In the genomic region with DNA sequence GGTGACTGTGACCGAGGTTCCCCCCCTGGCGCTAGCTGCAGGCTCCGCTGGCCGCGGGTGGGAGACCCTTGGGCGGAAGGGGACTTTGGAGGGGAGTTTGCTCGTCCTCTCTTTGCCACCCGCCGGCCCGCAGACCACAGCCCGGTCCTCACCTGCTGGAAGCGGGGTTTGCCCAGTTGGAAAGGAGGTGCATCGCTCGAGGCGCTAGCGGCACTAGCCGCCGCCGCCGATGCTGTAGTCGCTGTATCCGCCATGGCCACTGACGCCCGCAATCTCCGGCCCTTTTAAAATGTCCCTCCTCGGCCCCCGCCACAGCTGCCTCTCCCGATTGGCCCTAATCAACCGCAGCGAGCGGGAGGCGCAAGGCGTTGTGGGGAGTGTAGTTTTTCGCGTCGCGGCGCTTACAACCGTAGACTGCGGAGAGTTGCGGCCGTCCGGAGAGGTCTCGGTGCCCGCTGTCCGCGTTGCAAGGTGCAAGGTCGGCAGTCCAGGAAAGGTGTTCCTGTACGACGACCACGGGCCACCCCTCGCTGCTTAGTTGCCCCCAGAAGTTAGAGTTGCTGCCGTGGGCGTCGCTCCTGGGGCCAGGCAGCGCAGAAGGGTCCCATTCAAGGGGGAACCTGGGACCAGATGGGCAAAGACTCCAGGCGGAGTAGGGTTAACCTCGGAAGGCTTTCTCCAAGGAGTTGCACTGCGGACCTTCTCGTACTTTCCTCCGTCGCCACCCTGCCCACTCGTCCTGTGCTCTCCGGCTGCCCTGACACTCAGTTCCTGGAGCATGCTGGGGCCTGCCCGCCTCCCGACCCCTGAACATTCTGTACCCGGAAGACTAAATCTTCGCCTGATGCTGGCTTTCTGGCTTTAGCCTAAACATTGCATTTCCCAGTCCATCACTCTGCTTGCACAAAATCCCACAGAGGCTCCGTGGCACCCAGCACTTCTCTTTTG, we compare ENCODE assay signal across 1 cellular context.
TF ChIP-seq lines count a peak whose summit lies in the region.

A gene with protein sequence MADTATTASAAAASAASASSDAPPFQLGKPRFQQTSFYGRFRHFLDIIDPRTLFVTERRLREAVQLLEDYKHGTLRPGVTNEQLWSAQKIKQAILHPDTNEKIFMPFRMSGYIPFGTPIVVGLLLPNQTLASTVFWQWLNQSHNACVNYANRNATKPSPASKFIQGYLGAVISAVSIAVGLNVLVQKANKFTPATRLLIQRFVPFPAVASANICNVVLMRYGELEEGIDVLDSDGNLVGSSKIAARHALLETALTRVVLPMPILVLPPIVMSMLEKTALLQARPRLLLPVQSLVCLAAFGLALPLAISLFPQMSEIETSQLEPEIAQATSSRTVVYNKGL (minus strand): TSS at position 261 of the 948 bp plus-strand sequence. CDS start 7 bp downstream, at position 254.

TF ChIP-seq in GM12878, 131 proteins besides CTCF, POLR2A, EP300 and RAD21 (continued from another document):
- TF ChIP-seq ETV6 (conservative IDR thresholded peaks at IDR 0.05 in 1 of 2, IDR thresholded peaks at IDR 0.05 in 1 of 2; ENCODE audit: borderline replicate concordance in 1 of 2, low read depth in 1 of 2) (no peak), EZH2 (IDR thresholded peaks at IDR 0.05; ENCODE audit: borderline replicate concordance, control insufficient read depth, low read depth, low read length) (no peak), RCOR1 (conservative IDR thresholded peaks at IDR 0.05; ENCODE audit: low read depth, low read length) (0 out of 2 replicates have a peak, but pooled peaks have one; percentile 56), GATAD2B (conservative IDR thresholded peaks at IDR 0.05; ENCODE audit: low read depth) (0 out of 2 replicates have a peak, but pooled peaks have one; percentile 51), TCF12 (IDR thresholded peaks at IDR 0.05; ENCODE audit: low read depth, low read length) (peak; percentile 74), BMI1 (IDR thresholded peaks at IDR 0.05; ENCODE audit: borderline replicate concordance) (no peak), SMARCA5 (IDR thresholded peaks at IDR 0.05) (peak; percentile 98), BACH1 (IDR thresholded peaks at IDR 0.05; ENCODE audit: borderline replicate concordance) (peak; percentile 27; the same call in 1 of the 2 replicates), EED (IDR thresholded peaks at IDR 0.05; ENCODE audit: low read depth) (peak; percentile 28; the same call in 1 of the 2 replicates), NR2C1 (IDR thresholded peaks at IDR 0.05) (peak; percentile 21; the same call in 1 of the 2 replicates), RB1 (IDR thresholded peaks at IDR 0.05; ENCODE audit: borderline replicate concordance) (peak; percentile 62; the same call in 1 of the 2 replicates), RELA (IDR thresholded peaks at IDR 0.05; ENCODE audit: borderline replicate concordance, partially characterized antibody) (peak; percentile 55), JUNB (IDR thresholded peaks at IDR 0.05) (no peak), NFIC (IDR thresholded peaks at IDR 0.05; ENCODE audit: low read depth, low read length) (no peak), TAF1 (IDR thresholded peaks at IDR 0.05; ENCODE audit: borderline replicate concordance, low read depth, low read length) (peak; percentile 59; the same call in 1 of the 2 replicates), SIX5 (IDR thresholded peaks at IDR 0.05; ENCODE audit: low read depth, low read length, severe bottlenecking) (peak; percentile 88), ATF7 (IDR thresholded peaks at IDR 0.05; ENCODE audit: low read depth) (peak; percentile 56; the same call in 1 of the 2 replicates)
- TF ChIP-seq, protein P1, sequence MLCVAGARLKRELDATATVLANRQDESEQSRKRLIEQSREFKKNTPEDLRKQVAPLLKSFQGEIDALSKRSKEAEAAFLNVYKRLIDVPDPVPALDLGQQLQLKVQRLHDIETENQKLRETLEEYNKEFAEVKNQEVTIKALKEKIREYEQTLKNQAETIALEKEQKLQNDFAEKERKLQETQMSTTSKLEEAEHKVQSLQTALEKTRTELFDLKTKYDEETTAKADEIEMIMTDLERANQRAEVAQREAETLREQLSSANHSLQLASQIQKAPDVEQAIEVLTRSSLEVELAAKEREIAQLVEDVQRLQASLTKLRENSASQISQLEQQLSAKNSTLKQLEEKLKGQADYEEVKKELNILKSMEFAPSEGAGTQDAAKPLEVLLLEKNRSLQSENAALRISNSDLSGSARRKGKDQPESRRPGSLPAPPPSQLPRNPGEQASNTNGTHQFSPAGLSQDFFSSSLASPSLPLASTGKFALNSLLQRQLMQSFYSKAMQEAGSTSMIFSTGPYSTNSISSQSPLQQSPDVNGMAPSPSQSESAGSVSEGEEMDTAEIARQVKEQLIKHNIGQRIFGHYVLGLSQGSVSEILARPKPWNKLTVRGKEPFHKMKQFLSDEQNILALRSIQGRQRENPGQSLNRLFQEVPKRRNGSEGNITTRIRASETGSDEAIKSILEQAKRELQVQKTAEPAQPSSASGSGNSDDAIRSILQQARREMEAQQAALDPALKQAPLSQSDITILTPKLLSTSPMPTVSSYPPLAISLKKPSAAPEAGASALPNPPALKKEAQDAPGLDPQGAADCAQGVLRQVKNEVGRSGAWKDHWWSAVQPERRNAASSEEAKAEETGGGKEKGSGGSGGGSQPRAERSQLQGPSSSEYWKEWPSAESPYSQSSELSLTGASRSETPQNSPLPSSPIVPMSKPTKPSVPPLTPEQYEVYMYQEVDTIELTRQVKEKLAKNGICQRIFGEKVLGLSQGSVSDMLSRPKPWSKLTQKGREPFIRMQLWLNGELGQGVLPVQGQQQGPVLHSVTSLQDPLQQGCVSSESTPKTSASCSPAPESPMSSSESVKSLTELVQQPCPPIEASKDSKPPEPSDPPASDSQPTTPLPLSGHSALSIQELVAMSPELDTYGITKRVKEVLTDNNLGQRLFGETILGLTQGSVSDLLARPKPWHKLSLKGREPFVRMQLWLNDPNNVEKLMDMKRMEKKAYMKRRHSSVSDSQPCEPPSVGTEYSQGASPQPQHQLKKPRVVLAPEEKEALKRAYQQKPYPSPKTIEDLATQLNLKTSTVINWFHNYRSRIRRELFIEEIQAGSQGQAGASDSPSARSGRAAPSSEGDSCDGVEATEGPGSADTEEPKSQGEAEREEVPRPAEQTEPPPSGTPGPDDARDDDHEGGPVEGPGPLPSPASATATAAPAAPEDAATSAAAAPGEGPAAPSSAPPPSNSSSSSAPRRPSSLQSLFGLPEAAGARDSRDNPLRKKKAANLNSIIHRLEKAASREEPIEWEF (IDR thresholded peaks at IDR 0.05; ENCODE audit: insufficient replicate concordance, low read depth, low read length) = peak; percentile 28
- TF ChIP-seq, protein P2, sequence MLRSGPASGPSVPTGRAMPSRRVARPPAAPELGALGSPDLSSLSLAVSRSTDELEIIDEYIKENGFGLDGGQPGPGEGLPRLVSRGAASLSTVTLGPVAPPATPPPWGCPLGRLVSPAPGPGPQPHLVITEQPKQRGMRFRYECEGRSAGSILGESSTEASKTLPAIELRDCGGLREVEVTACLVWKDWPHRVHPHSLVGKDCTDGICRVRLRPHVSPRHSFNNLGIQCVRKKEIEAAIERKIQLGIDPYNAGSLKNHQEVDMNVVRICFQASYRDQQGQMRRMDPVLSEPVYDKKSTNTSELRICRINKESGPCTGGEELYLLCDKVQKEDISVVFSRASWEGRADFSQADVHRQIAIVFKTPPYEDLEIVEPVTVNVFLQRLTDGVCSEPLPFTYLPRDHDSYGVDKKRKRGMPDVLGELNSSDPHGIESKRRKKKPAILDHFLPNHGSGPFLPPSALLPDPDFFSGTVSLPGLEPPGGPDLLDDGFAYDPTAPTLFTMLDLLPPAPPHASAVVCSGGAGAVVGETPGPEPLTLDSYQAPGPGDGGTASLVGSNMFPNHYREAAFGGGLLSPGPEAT (IDR thresholded peaks at IDR 0.05; ENCODE audit: low read depth) = peak; percentile 82
- TF ChIP-seq, protein P3, sequence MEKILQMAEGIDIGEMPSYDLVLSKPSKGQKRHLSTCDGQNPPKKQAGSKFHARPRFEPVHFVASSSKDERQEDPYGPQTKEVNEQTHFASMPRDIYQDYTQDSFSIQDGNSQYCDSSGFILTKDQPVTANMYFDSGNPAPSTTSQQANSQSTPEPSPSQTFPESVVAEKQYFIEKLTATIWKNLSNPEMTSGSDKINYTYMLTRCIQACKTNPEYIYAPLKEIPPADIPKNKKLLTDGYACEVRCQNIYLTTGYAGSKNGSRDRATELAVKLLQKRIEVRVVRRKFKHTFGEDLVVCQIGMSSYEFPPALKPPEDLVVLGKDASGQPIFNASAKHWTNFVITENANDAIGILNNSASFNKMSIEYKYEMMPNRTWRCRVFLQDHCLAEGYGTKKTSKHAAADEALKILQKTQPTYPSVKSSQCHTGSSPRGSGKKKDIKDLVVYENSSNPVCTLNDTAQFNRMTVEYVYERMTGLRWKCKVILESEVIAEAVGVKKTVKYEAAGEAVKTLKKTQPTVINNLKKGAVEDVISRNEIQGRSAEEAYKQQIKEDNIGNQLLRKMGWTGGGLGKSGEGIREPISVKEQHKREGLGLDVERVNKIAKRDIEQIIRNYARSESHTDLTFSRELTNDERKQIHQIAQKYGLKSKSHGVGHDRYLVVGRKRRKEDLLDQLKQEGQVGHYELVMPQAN (conservative IDR thresholded peaks at IDR 0.05) = peak; percentile 72
- TF ChIP-seq, protein P4, sequence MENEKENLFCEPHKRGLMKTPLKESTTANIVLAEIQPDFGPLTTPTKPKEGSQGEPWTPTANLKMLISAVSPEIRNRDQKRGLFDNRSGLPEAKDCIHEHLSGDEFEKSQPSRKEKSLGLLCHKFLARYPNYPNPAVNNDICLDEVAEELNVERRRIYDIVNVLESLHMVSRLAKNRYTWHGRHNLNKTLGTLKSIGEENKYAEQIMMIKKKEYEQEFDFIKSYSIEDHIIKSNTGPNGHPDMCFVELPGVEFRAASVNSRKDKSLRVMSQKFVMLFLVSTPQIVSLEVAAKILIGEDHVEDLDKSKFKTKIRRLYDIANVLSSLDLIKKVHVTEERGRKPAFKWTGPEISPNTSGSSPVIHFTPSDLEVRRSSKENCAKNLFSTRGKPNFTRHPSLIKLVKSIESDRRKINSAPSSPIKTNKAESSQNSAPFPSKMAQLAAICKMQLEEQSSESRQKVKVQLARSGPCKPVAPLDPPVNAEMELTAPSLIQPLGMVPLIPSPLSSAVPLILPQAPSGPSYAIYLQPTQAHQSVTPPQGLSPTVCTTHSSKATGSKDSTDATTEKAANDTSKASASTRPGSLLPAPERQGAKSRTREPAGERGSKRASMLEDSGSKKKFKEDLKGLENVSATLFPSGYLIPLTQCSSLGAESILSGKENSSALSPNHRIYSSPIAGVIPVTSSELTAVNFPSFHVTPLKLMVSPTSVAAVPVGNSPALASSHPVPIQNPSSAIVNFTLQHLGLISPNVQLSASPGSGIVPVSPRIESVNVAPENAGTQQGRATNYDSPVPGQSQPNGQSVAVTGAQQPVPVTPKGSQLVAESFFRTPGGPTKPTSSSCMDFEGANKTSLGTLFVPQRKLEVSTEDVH (IDR thresholded peaks at IDR 0.05; ENCODE audit: low read depth, partially characterized antibody) = no peak
